ENCODE assay signal across 8 cellular contexts in the genomic region with DNA sequence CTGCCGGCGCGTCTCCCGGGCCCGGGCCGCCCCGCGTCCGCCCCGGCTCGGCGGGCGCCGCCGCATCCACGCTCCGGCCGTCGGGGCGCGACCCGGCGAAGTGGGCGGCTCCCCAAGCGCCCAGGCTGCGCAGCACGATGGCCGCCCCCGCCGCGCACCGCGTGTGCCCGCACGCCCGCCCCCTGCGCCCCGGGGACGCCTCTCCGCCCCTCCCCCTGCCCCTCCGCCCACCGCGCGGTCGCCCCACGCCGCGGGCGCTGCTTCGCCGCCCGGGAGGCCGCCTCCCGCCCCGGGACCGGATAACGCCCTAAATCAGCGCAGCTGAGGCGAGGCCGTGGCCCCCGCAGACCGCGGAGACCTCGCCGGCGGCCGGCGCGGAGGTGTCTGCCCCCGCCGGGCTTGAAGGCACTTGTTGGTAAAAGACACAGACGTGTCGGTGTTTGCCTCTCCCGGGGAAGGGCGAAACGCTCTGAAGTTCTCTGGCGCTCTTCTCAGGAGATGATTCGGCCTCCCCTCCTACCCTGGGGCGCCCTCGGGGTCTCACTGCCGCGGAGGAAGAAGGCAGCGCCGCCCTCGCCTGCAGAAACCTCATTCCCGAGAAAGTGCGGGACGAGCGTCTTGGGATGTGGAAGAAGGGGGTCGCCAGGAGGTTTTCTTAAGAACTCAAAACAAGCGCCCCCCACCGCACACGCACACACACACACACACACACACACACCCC. TPM values are rescaled to one million over a fixed set of nuclear protein-coding genes. Genes with fewer than 3 reads are reported as not detected.
DNase-seq lines count a peak whose midpoint lies in the region; ATAC-seq and TF ChIP-seq lines count a peak whose summit lies in the region.

BNC1 (minus strand) TSS at position 102 of the 721 bp plus-strand sequence; CDS start at position 66, 36 bp downstream.

- intact Hi-C loops in heart left ventricle (cut with DNase I) (loop anchor here in 1 of 10 donors (1.0 kb wide), 1 partner anchor 16 kb away; no protein-coding TSS in a partner anchor), Right ventricle myocardium superior (cut with DNase I) (no loop called here), dorsolateral prefrontal cortex (cut with DNase I) (no loop called here)

- H3K27me3 ChIP-seq in heart left ventricle: peaks cover 6 to 75% (median 46%) of the 10 kb centered on the region in 9 donors
- peaks cover 10 to 62% (median 47%) of the 10 kb centered on the region in 45 donors for H3K27me3 ChIP-seq in dorsolateral prefrontal cortex

- peak within 1 kb of the TSS; percentile 91 for H3K27ac Mint-ChIP-seq in mesothelial cell of epicardium

- no peak for ATAC-seq in heart left ventricle
- ATAC-seq in Right ventricle myocardium superior (ENCODE audit: poor library complexity): no peak
- no peak for ATAC-seq in GM19351 (IDR thresholded peaks at IDR 0.05; ENCODE audit: unreplicated experiment)

- no peaks in the 10 kb centered on the region for H3K36me3 Mint-ChIP-seq in mesothelial cell of epicardium

- peak in 2 of 5 donors; percentile 6 to 25 for DNase-seq in heart left ventricle
- no peak for DNase-seq in Right ventricle myocardium superior
- no peak for DNase-seq in dorsolateral prefrontal cortex
- DNase-seq in mesothelial cell of epicardium (ENCODE audit: low spot score in 2 of 2, unreplicated experiment in 2 of 2): peak in 1 of 2 experiments; percentile 45
- DNase-seq in NCI-H524 (lab: John Stamatoyannopoulos, UW): no peak
- DNase-seq in activated CD4-positive, alpha-beta T cell treated with anti-CD3 and anti-CD28 coated beads, Interleukin-2, amount 50 U/mL, for 48 hours: no peak

- no peaks in the 10 kb centered on the region for H3K9me3 Mint-ChIP-seq in mesothelial cell of epicardium

- no peak for TF ChIP-seq POLR2A in heart left ventricle (IDR thresholded peaks at IDR 0.05)

- H3K9me3 ChIP-seq in heart left ventricle: no peaks in the 10 kb centered on the region

- H3K4me3 ChIP-seq in heart left ventricle (peak within 1 kb of the TSS; percentile 42 to 64 (median 56)), dorsolateral prefrontal cortex (peak within 1 kb of the TSS; percentile 13 to 73 (median 46)), urinary bladder (ENCODE audit: low read depth, low read length) (peak within 1 kb of the TSS; percentile 36)

- no peak within 1 kb of the TSS for H3K27ac ChIP-seq in heart left ventricle
- no peak within 1 kb of the TSS for H3K27ac ChIP-seq in dorsolateral prefrontal cortex
- no peak within 1 kb of the TSS for H3K27ac ChIP-seq in urinary bladder (ENCODE audit: low read depth)

- 2 to 15% (median 6%) methylated on average over 23 to 93 of the region's 93 CpGs for WGBS in heart left ventricle, 4 donors
- WGBS in urinary bladder: 2% methylated on average over 90 of the region's 93 CpGs

- peak within 1 kb of the TSS; percentile 87 for H3K4me3 Mint-ChIP-seq in mesothelial cell of epicardium

- H3K4me1 Mint-ChIP-seq in mesothelial cell of epicardium: peaks cover 71% of the 10 kb centered on the region

- TF ChIP-seq CTCF in heart left ventricle (IDR thresholded peaks at IDR 0.05): no peak
- no peak for TF ChIP-seq CTCF in dorsolateral prefrontal cortex (IDR thresholded peaks at IDR 0.05 in 54 of 56, conservative IDR thresholded peaks at IDR 0.05 in 2 of 56; ENCODE audit: low read depth in 1 of 56, partially characterized antibody in 56 of 56)
- no peak for TF ChIP-seq CTCF in mesothelial cell of epicardium (IDR thresholded peaks at IDR 0.05; ENCODE audit: unreplicated experiment)

- H3K36me3 ChIP-seq in heart left ventricle (no peaks in the 10 kb centered on the region), urinary bladder (ENCODE audit: insufficient read depth) (no peaks in the 10 kb centered on the region)

- H3K27me3 Mint-ChIP-seq in mesothelial cell of epicardium (ENCODE audit: low read depth): peaks cover 44% of the 10 kb centered on the region

- peaks cover 0 to 19% (median 6%) of the 10 kb centered on the region in 12 donors for H3K4me1 ChIP-seq in heart left ventricle
- H3K4me1 ChIP-seq in urinary bladder (ENCODE audit: insufficient read depth): peaks cover 6% of the 10 kb centered on the region

RNA-seq across cellular contexts. Expression of gene BNC1, which starts in this region (rescaled TPM):
- total RNA-seq in heart left ventricle (10 to 100 TPM in 1 of 9 donors, under 1 TPM in 6, not detected in 2; 0.11 to 24.5 (median 0.19) TPM), Right ventricle myocardium superior (0.16 TPM), dorsolateral prefrontal cortex (under 1 TPM in 14 of 120 experiments, not detected in 106; 0.07 to 0.91 (median 0.18) TPM), mesothelial cell of epicardium (49.5 to 54.0 TPM (median 50.9 TPM) in 3 replicates), urinary bladder (0.37 TPM)
- polyA plus RNA-seq in heart left ventricle (under 1 TPM; 0.08 to 0.11 TPM), urinary bladder (0.04 TPM)
